8 cellular contexts compared by ENCODE assay signal in the genomic region with DNA sequence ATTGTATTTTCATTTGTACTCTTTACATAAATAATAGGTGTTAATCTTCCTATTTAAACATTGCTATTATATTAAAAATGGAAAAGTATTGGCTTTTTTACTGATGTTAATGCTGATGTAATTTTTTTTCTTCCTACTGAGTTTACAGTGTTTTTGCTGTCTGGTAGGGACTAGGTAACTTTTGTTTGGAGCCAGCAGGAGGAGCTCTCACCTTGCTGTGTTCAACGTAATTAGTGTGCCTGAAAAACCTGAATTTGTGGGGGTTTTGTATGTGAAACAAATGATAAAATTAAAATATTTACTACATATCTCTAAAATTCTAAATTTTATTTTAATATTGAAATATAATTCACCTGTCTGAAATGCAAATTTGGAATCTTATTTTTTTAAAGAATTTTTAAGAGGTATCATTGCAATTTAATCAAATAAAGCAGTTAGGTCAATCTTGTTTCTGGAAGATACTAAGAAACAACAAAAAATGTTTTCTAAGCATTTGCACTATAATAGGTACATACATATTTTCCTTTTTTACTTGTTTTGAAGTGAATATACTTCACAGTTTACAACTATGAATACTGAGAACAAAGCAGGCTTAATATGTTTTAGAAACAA. TPM values are rescaled to one million over a fixed set of nuclear protein-coding genes. Genes with fewer than 3 reads are reported as not detected.
A peak's percentile ranks its signal among the peaks of the same experiment; 100 is the strongest.
DNase-seq lines count a peak whose midpoint lies in the region; ATAC-seq and TF ChIP-seq lines count a peak whose summit lies in the region.

No MANE protein-coding gene starts in this region.

- intact Hi-C loops in right lobe of liver (cut with DNase I): no loop called here

- H3K4me3 ChIP-seq in astrocyte of the spinal cord (ENCODE audit: low read depth, low read length) (no peak overlapping the region), right lobe of liver (no peak overlapping the region)

- H3K27ac ChIP-seq in right lobe of liver: no peak overlapping the region

- peak; percentile 69 for TF ChIP-seq CTCF in astrocyte of the spinal cord (IDR thresholded peaks at IDR 0.05; ENCODE audit: low read depth, low read length)
- TF ChIP-seq CTCF in right lobe of liver (IDR thresholded peaks at IDR 0.05): peak; percentile 41 to 67 (median 60)

- TF ChIP-seq POLR2A in right lobe of liver (IDR thresholded peaks at IDR 0.05): no peak

- no peaks in the 10 kb centered on the region for H3K4me1 ChIP-seq in right lobe of liver

- no peaks in the 10 kb centered on the region for H3K27me3 ChIP-seq in right lobe of liver

- ATAC-seq in HG03135 (IDR thresholded peaks at IDR 0.05; ENCODE audit: unreplicated experiment) (peak; percentile 57), right lobe of liver (peak; percentile 46 to 61 (median 54)), HG03039 (IDR thresholded peaks at IDR 0.05; ENCODE audit: unreplicated experiment) (no peak), GM21367 (IDR thresholded peaks at IDR 0.05; ENCODE audit: unreplicated experiment) (no peak)

- DNase-seq in activated CD4-positive, alpha-beta T cell treated with anti-CD3 and anti-CD28 coated beads, Interleukin-2, amount 50 U/mL, for 48 hours: peak; percentile 2 to 9
- DNase-seq in activated CD4-positive, alpha-beta T cell treated with anti-CD3 and anti-CD28 coated beads, Interleukin-2, amount 50 U/mL, for 4 hours: no peak
- DNase-seq in NCI-H345 (lab: John Stamatoyannopoulos, UW) (peak; percentile 49), astrocyte of the spinal cord (ENCODE audit: low read depth, low spot score) (peak; percentile 34), right lobe of liver (no peak)

- H3K36me3 ChIP-seq in right lobe of liver: no peaks in the 10 kb centered on the region

- WGBS in right lobe of liver (ENCODE audit: insufficient coverage, low coverage, low lambda C conversion rate, missing lambda C conversion rate): 0% methylated on average over 1 of the region's 1 CpG

- H3K9me3 ChIP-seq in right lobe of liver: no peaks in the 10 kb centered on the region

- in situ Hi-C loops in astrocyte of the spinal cord (cut with HindIII; ENCODE audit: low sequenced_read_pairs): no loop called here

RNA-seq across cellular contexts. Expression of gene EPHA6, which starts 48.8 kb away (rescaled TPM):
- not detected for total RNA-seq in right lobe of liver

Comparison
In these comparisons a context has a peak if more than half of its experiments do, and no peak if none do; other contexts are left out.
1. DNase-seq: peak in activated CD4-positive, alpha-beta T cell treated with anti-CD3 and anti-CD28 coated beads, Interleukin-2, amount 50 U/mL, for 48 hours (2 of 2), NCI-H345 (single experiment) and astrocyte of the spinal cord (single experiment); none in activated CD4-positive, alpha-beta T cell treated with anti-CD3 and anti-CD28 coated beads, Interleukin-2, amount 50 U/mL, for 4 hours (0 of 2) and right lobe of liver (0 of 3).
2. ATAC-seq: peak in HG03135 (single experiment) and right lobe of liver (4 of 4); none in HG03039 (single experiment) and GM21367 (single experiment).